Comparison of ENCODE assay signal across 1 cellular context in the genomic region with DNA sequence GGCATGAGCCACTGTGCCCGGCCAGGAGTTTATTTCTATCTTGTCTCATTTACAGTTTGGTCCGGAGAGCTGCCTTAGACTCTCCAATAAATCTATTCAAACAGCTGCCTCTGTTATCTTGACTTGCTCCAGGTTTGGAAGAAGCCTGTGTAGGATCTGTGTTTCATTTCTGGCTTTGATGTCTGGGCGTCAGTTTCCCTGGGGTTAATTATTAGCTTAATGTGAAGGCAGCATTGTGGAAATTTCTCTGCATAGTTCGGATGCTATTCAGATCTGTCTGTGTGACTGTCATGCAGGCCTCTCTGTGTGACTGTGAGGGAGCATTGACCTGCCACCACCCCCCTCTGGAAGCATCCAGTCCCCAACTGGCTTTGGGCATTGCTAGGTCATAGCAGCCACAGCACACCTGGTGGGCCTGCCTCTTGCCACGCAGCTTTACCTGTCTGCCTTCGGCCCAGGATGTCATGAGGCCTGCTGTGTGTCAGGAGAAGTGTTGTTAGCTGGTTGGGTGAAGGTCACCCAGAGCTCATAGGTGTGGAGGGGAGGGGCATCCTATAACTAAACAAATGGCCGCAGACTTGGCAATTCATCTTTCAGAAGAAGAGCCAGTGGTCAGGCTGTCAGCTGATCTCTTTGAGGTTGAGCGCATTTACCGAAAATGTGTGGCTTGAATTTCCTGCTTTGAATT.
TF ChIP-seq lines count a peak whose summit lies in the region.

No MANE protein-coding gene starts in this region.

TF ChIP-seq in HepG2, 621 proteins besides CTCF, POLR2A, EP300 and RAD21 (continued from another document and continues in another):
- TF ChIP-seq, protein P1, sequence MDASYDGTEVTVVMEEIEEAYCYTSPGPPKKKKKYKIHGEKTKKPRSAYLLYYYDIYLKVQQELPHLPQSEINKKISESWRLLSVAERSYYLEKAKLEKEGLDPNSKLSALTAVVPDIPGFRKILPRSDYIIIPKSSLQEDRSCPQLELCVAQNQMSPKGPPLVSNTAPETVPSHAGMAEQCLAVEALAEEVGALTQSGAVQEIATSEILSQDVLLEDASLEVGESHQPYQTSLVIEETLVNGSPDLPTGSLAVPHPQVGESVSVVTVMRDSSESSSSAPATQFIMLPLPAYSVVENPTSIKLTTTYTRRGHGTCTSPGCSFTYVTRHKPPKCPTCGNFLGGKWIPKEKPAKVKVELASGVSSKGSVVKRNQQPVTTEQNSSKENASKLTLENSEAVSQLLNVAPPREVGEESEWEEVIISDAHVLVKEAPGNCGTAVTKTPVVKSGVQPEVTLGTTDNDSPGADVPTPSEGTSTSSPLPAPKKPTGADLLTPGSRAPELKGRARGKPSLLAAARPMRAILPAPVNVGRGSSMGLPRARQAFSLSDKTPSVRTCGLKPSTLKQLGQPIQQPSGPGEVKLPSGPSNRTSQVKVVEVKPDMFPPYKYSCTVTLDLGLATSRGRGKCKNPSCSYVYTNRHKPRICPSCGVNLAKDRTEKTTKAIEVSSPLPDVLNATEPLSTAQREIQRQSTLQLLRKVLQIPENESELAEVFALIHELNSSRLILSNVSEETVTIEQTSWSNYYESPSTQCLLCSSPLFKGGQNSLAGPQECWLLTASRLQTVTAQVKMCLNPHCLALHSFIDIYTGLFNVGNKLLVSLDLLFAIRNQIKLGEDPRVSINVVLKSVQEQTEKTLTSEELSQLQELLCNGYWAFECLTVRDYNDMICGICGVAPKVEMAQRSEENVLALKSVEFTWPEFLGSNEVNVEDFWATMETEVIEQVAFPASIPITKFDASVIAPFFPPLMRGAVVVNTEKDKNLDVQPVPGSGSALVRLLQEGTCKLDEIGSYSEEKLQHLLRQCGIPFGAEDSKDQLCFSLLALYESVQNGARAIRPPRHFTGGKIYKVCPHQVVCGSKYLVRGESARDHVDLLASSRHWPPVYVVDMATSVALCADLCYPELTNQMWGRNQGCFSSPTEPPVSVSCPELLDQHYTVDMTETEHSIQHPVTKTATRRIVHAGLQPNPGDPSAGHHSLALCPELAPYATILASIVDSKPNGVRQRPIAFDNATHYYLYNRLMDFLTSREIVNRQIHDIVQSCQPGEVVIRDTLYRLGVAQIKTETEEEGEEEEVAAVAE (CRISPR knock-in tag; IDR thresholded peaks at IDR 0.05; ENCODE audit: borderline replicate concordance) = no peak
- TF ChIP-seq NR2F6 (IDR thresholded peaks at IDR 0.05) = peak; percentile 51
- TF ChIP-seq NR2F6 (CRISPR knock-in tag; IDR thresholded peaks at IDR 0.05) = peak; percentile 76; the same call in 1 of the 2 replicates
- TF ChIP-seq BRD4 (CRISPR knock-in tag; IDR thresholded peaks at IDR 0.05) = no peak
- TF ChIP-seq ZBTB1 (CRISPR knock-in tag; IDR thresholded peaks at IDR 0.05; ENCODE audit: borderline replicate concordance) = no peak
- TF ChIP-seq KLF13 (CRISPR knock-in tag; IDR thresholded peaks at IDR 0.05) = no peak
- peak; percentile 61; the same call in 1 of the 2 replicates for TF ChIP-seq ZMAT3 (CRISPR knock-in tag; conservative IDR thresholded peaks at IDR 0.05)
- no peak for TF ChIP-seq ZBTB42 (CRISPR knock-in tag; IDR thresholded peaks at IDR 0.05)
- TF ChIP-seq, protein P2, sequence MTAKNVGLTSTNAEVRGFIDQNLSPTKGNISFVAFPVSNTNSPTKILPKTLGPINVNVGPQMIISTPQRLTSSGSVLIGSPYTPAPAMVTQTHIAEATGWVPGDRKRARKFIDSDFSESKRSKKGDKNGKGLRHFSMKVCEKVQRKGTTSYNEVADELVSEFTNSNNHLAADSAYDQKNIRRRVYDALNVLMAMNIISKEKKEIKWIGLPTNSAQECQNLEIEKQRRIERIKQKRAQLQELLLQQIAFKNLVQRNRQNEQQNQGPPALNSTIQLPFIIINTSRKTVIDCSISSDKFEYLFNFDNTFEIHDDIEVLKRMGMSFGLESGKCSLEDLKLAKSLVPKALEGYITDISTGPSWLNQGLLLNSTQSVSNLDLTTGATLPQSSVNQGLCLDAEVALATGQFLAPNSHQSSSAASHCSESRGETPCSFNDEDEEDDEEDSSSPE (CRISPR knock-in tag; IDR thresholded peaks at IDR 0.05) = no peak
- no peak for TF ChIP-seq ZNF816 (CRISPR knock-in tag; IDR thresholded peaks at IDR 0.05; ENCODE audit: borderline replicate concordance)
- TF ChIP-seq CEBPB (IDR thresholded peaks at IDR 0.05; ENCODE audit: borderline replicate concordance, low read depth, low read length) = no peak
- TF ChIP-seq GATA4 (IDR thresholded peaks at IDR 0.05; ENCODE audit: borderline replicate concordance, low read depth) = peak; percentile 62; the same call in 1 of the 2 replicates
- TF ChIP-seq NR2F2 (IDR thresholded peaks at IDR 0.05; ENCODE audit: borderline replicate concordance, low read depth) = peak; percentile 56; the same call in 1 of the 2 replicates
- peak; percentile 44; the same call in 1 of the 2 replicates for TF ChIP-seq SIX1 (CRISPR knock-in tag; IDR thresholded peaks at IDR 0.05; ENCODE audit: borderline replicate concordance)
- peak; percentile 61 for TF ChIP-seq GATAD1 (CRISPR knock-in tag; IDR thresholded peaks at IDR 0.05)
- no peak for TF ChIP-seq RELA (CRISPR knock-in tag; IDR thresholded peaks at IDR 0.05)
- TF ChIP-seq ZNF274 (CRISPR knock-in tag; IDR thresholded peaks at IDR 0.05) = no peak
- TF ChIP-seq CHD4 (IDR thresholded peaks at IDR 0.05; ENCODE audit: borderline replicate concordance, low read length) = 0 out of 2 replicates have a peak, but pooled peaks have one; percentile 18
- peak; percentile 72 for TF ChIP-seq ZBTB7B (CRISPR knock-in tag; IDR thresholded peaks at IDR 0.05)
- peak; percentile 49; the same call in 1 of the 2 replicates for TF ChIP-seq MTA1 (CRISPR knock-in tag; IDR thresholded peaks at IDR 0.05; ENCODE audit: borderline replicate concordance)
- no peak for TF ChIP-seq EZH2 (conservative IDR thresholded peaks at IDR 0.05; ENCODE audit: low read depth, low read length)
- TF ChIP-seq ZNF549 (CRISPR knock-in tag; IDR thresholded peaks at IDR 0.05) = no peak
- TF ChIP-seq, protein P3, sequence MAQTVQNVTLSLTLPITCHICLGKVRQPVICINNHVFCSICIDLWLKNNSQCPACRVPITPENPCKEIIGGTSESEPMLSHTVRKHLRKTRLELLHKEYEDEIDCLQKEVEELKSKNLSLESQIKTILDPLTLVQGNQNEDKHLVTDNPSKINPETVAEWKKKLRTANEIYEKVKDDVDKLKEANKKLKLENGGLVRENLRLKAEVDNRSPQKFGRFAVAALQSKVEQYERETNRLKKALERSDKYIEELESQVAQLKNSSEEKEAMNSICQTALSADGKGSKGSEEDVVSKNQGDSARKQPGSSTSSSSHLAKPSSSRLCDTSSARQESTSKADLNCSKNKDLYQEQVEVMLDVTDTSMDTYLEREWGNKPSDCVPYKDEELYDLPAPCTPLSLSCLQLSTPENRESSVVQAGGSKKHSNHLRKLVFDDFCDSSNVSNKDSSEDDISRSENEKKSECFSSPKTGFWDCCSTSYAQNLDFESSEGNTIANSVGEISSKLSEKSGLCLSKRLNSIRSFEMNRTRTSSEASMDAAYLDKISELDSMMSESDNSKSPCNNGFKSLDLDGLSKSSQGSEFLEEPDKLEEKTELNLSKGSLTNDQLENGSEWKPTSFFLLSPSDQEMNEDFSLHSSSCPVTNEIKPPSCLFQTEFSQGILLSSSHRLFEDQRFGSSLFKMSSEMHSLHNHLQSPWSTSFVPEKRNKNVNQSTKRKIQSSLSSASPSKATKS (CRISPR knock-in tag; IDR thresholded peaks at IDR 0.05) = no peak
- TF ChIP-seq PHF21A (CRISPR knock-in tag; IDR thresholded peaks at IDR 0.05) = peak; percentile 78
- TF ChIP-seq AGO1 (IDR thresholded peaks at IDR 0.05; ENCODE audit: low read depth, low read length, poor library complexity, severe bottlenecking) = no peak
- no peak for TF ChIP-seq ZNF550 (CRISPR knock-in tag; IDR thresholded peaks at IDR 0.05; ENCODE audit: borderline replicate concordance)
- TF ChIP-seq ZNF260 (CRISPR knock-in tag; IDR thresholded peaks at IDR 0.05; ENCODE audit: borderline replicate concordance, low read depth) = no peak
- no peak for TF ChIP-seq RBAK (CRISPR knock-in tag; IDR thresholded peaks at IDR 0.05)
- TF ChIP-seq MED8 (CRISPR knock-in tag; IDR thresholded peaks at IDR 0.05; ENCODE audit: insufficient replicate concordance) = no peak
- TF ChIP-seq, protein P4, sequence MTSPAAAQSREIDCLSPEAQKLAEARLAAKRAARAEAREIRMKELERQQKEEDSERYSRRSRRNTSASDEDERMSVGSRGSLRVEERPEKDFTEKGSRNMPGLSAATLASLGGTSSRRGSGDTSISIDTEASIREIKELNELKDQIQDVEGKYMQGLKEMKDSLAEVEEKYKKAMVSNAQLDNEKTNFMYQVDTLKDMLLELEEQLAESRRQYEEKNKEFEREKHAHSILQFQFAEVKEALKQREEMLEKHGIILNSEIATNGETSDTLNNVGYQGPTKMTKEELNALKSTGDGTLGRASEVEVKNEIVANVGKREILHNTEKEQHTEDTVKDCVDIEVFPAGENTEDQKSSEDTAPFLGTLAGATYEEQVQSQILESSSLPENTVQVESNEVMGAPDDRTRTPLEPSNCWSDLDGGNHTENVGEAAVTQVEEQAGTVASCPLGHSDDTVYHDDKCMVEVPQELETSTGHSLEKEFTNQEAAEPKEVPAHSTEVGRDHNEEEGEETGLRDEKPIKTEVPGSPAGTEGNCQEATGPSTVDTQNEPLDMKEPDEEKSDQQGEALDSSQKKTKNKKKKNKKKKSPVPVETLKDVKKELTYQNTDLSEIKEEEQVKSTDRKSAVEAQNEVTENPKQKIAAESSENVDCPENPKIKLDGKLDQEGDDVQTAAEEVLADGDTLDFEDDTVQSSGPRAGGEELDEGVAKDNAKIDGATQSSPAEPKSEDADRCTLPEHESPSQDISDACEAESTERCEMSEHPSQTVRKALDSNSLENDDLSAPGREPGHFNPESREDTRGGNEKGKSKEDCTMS (CRISPR knock-in tag; conservative IDR thresholded peaks at IDR 0.05) = no peak
- no peak for TF ChIP-seq ZNF674 (CRISPR knock-in tag; IDR thresholded peaks at IDR 0.05; ENCODE audit: low read depth)
- TF ChIP-seq ZSCAN31 (CRISPR knock-in tag; IDR thresholded peaks at IDR 0.05; ENCODE audit: low read depth) = no peak
- TF ChIP-seq, protein P5, sequence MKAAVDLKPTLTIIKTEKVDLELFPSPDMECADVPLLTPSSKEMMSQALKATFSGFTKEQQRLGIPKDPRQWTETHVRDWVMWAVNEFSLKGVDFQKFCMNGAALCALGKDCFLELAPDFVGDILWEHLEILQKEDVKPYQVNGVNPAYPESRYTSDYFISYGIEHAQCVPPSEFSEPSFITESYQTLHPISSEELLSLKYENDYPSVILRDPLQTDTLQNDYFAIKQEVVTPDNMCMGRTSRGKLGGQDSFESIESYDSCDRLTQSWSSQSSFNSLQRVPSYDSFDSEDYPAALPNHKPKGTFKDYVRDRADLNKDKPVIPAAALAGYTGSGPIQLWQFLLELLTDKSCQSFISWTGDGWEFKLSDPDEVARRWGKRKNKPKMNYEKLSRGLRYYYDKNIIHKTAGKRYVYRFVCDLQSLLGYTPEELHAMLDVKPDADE (CRISPR knock-in tag; IDR thresholded peaks at IDR 0.05) = no peak
- TF ChIP-seq SAP130 (CRISPR knock-in tag; IDR thresholded peaks at IDR 0.05; ENCODE audit: low read depth) = peak; percentile 90
- TF ChIP-seq ZBTB21 (CRISPR knock-in tag; IDR thresholded peaks at IDR 0.05) = no peak
- no peak for TF ChIP-seq ZNF430 (CRISPR knock-in tag; IDR thresholded peaks at IDR 0.05)
- TF ChIP-seq REPIN1 (CRISPR knock-in tag; IDR thresholded peaks at IDR 0.05; ENCODE audit: borderline replicate concordance, low read depth) = no peak
- TF ChIP-seq ZNF713 (CRISPR knock-in tag; IDR thresholded peaks at IDR 0.05) = no peak
- no peak for TF ChIP-seq SUZ12 (IDR thresholded peaks at IDR 0.05; ENCODE audit: low read depth, low read length)
- no peak for TF ChIP-seq ZNF749 (CRISPR knock-in tag; IDR thresholded peaks at IDR 0.05; ENCODE audit: borderline replicate concordance)
- TF ChIP-seq, protein P6, sequence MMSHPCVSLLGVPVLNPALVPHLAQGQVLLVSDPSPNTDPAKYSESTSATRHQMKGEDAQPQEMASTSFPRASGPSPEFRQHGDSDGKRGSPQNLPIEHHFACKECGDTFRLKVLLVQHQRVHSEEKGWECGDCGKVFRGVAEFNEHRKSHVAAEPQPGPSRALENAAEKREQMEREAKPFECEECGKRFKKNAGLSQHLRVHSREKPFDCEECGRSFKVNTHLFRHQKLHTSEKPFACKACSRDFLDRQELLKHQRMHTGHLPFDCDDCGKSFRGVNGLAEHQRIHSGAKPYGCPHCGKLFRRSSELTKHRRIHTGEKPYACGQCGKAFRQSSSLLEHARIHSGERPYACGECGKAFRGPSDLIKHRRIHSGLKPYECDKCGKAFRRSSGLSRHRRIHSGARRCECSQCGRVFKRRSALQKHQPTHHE (CRISPR knock-in tag; IDR thresholded peaks at IDR 0.05; ENCODE audit: borderline replicate concordance) = 0 out of 2 replicates have a peak, but pooled peaks have one; percentile 33
- TF ChIP-seq IKZF1 (IDR thresholded peaks at IDR 0.05) = no peak
- TF ChIP-seq, protein P7, sequence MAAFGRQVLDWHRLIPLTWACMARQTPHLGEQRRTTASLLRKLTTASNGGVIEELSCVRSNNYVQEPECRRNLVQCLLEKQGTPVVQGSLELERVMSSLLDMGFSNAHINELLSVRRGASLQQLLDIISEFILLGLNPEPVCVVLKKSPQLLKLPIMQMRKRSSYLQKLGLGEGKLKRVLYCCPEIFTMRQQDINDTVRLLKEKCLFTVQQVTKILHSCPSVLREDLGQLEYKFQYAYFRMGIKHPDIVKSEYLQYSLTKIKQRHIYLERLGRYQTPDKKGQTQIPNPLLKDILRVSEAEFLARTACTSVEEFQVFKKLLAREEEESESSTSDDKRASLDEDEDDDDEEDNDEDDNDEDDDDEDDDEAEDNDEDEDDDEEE (CRISPR knock-in tag; IDR thresholded peaks at IDR 0.05) = no peak
- no peak; the same call in 1 of the 2 replicates for TF ChIP-seq AHR (CRISPR knock-in tag; IDR thresholded peaks at IDR 0.05)
- TF ChIP-seq TBL1XR1 (IDR thresholded peaks at IDR 0.05; ENCODE audit: borderline replicate concordance, low read length, partially characterized antibody) = no peak
- TF ChIP-seq RBM39 (IDR thresholded peaks at IDR 0.05; ENCODE audit: low read depth, low read length, poor library complexity, severe bottlenecking) = no peak
- TF ChIP-seq, protein P8, sequence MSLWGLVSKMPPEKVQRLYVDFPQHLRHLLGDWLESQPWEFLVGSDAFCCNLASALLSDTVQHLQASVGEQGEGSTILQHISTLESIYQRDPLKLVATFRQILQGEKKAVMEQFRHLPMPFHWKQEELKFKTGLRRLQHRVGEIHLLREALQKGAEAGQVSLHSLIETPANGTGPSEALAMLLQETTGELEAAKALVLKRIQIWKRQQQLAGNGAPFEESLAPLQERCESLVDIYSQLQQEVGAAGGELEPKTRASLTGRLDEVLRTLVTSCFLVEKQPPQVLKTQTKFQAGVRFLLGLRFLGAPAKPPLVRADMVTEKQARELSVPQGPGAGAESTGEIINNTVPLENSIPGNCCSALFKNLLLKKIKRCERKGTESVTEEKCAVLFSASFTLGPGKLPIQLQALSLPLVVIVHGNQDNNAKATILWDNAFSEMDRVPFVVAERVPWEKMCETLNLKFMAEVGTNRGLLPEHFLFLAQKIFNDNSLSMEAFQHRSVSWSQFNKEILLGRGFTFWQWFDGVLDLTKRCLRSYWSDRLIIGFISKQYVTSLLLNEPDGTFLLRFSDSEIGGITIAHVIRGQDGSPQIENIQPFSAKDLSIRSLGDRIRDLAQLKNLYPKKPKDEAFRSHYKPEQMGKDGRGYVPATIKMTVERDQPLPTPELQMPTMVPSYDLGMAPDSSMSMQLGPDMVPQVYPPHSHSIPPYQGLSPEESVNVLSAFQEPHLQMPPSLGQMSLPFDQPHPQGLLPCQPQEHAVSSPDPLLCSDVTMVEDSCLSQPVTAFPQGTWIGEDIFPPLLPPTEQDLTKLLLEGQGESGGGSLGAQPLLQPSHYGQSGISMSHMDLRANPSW (CRISPR knock-in tag; IDR thresholded peaks at IDR 0.05; ENCODE audit: borderline replicate concordance) = peak; percentile 76; the same call in 1 of the 2 replicates
- TF ChIP-seq HNRNPH1 (optimal IDR thresholded peaks at IDR 0.05; ENCODE audit: low read depth, low read length) = no peak
